In genomic region chr6:109034439-109035041, GRCh38 we compare ENCODE assay signal across 17 cellular contexts.
"Had no signal": no experiment of that assay in that cellular context is flagged by ENCODE, and none has a peak within 500 bp of the region (broad histone marks: within the 10 kb centered on the region; RNA-seq: fewer than 3 reads in every experiment).

No MANE protein-coding gene starts in this region.

- H3K36me3 Mint-ChIP-seq: activated naive CD8-positive, alpha-beta T cell treated with anti-CD3 and anti-CD28 coated beads, Interleukin-2, amount 10 ng/mL, durations not matched to agents 7 days and 5 days had no signal

- H3K27me3 ChIP-seq: brain microvascular endothelial cell, sigmoid colon, spleen, testis, upper lobe of right lung had no signal

- H3K27ac Mint-ChIP-seq: activated CD4-positive, alpha-beta T cell treated with anti-CD3 and anti-CD28 coated beads, Interleukin-2, amount 10 ng/mL, durations not matched to agents 7 days and 5 days; activated naive CD8-positive, alpha-beta T cell treated with anti-CD3 and anti-CD28 coated beads, Interleukin-2, amount 10 ng/mL, durations not matched to agents 7 days and 5 days; stimulated activated naive CD8-positive, alpha-beta T cell treated with anti-CD3 and anti-CD28 coated beads, Interleukin-15, amount 100 ng/mL, for 72 hours had no signal

- DNase-seq: activated CD4-positive, alpha-beta T cell treated with anti-CD3 and anti-CD28 coated beads, Interleukin-2, amount 10 ng/mL, durations not matched to agents 7 days and 5 days; activated CD4-positive, CD25-positive, alpha-beta regulatory T cell; activated naive CD4-positive, alpha-beta T cell; activated naive CD8-positive, alpha-beta T cell treated with anti-CD3 and anti-CD28 coated beads, Interleukin-2, amount 10 ng/mL, durations not matched to agents 7 days and 5 days; activated T-cell treated with anti-CD3 and anti-CD28 coated beads for 4 hours; anterior cingulate cortex; brain microvascular endothelial cell; cortex of kidney; effector CD8-positive, alpha-beta T cell; midbrain; sigmoid colon; spleen; stimulated activated naive CD8-positive, alpha-beta T cell treated with anti-CD3 and anti-CD28 coated beads, Interleukin-15, amount 100 ng/mL, for 72 hours; T-helper 2 cell; testis; upper lobe of right lung had no signal

- H3K9me3 Mint-ChIP-seq: activated CD4-positive, alpha-beta T cell treated with anti-CD3 and anti-CD28 coated beads, Interleukin-2, amount 10 ng/mL, durations not matched to agents 7 days and 5 days; activated naive CD8-positive, alpha-beta T cell treated with anti-CD3 and anti-CD28 coated beads, Interleukin-2, amount 10 ng/mL, durations not matched to agents 7 days and 5 days; neural crest cell; stimulated activated naive CD8-positive, alpha-beta T cell treated with anti-CD3 and anti-CD28 coated beads, Interleukin-15, amount 100 ng/mL, for 72 hours had no signal

- H3K9me3 ChIP-seq: sigmoid colon, spleen, testis, upper lobe of right lung had no signal

- H3K4me3 ChIP-seq: sigmoid colon, spleen, testis, upper lobe of right lung had no signal

- H3K4me3 Mint-ChIP-seq: activated CD4-positive, alpha-beta T cell treated with anti-CD3 and anti-CD28 coated beads, Interleukin-2, amount 10 ng/mL, durations not matched to agents 7 days and 5 days; activated naive CD8-positive, alpha-beta T cell treated with anti-CD3 and anti-CD28 coated beads, Interleukin-2, amount 10 ng/mL, durations not matched to agents 7 days and 5 days; neural crest cell; stimulated activated naive CD8-positive, alpha-beta T cell treated with anti-CD3 and anti-CD28 coated beads, Interleukin-15, amount 100 ng/mL, for 72 hours had no signal

- H3K27ac ChIP-seq: brain microvascular endothelial cell, sigmoid colon, spleen, testis, upper lobe of right lung had no signal

- ATAC-seq: stimulated activated naive CD8-positive, alpha-beta T cell treated with anti-CD3 and anti-CD28 coated beads, Interleukin-15, amount 100 ng/mL, for 72 hours; upper lobe of right lung had no signal

- H3K4me1 Mint-ChIP-seq: neural crest cell had no signal
